ENCODE assay signal across 10 cellular contexts in genomic region chr11:120326845-120327281, GRCh38. TPM values are rescaled to one million over a fixed set of nuclear protein-coding genes. Genes with fewer than 3 reads are reported as not detected.
DNase-seq lines count a peak whose midpoint lies in the region; ATAC-seq and TF ChIP-seq lines count a peak whose summit lies in the region.
"Had no signal": no experiment of that assay in that cellular context is flagged by ENCODE, and none has a peak within 500 bp of the region (broad histone marks: within the 10 kb centered on the region; RNA-seq: fewer than 3 reads in every experiment).

No MANE protein-coding gene starts in this region.

- H3K9me3 ChIP-seq in endodermal cell (ENCODE audit: control insufficient read depth, low read length): no peaks in the 10 kb centered on the region
- H3K9me3 ChIP-seq in gastrocnemius medialis: no peaks in the 10 kb centered on the region

- H3K36me3 Mint-ChIP-seq in GM23338 (ENCODE audit: low read depth) (peaks cover 8% of the 10 kb centered on the region; the same call in 2 of the 3 replicates), endodermal cell (ENCODE audit: low read depth) (peaks cover 20% of the 10 kb centered on the region)

- no peak overlapping the region; the same call in 1 of the 2 replicates for H3K4me2 ChIP-seq in GM23338

- peaks cover 3% of the 10 kb centered on the region; the same call in 1 of the 2 replicates for H4K20me1 ChIP-seq in GM23338 (replicated peaks; ENCODE audit: insufficient read depth)

- no peak overlapping the region for H3K9ac ChIP-seq in endodermal cell (ENCODE audit: extremely low read depth, low read length, poor library complexity, severe bottlenecking)

- in situ Hi-C loops in gastrocnemius medialis (cut with MboI; ENCODE audit: low sequenced_read_pairs in 4 of 4): loop anchor here in 2 of 4 donors (25.0 kb wide), 1 partner anchor 110 kb away; no protein-coding TSS in a partner anchor

- intact Hi-C loops in gastrocnemius medialis (cut with DNase I; ENCODE audit: low total_unique reads): loop anchor here (5.0 kb wide), 1 partner anchor 160 kb away; no protein-coding TSS in a partner anchor

- DNase-seq in GM23338 (ENCODE audit: low spot score) (no peak), OCI-M1 (lab: John Stamatoyannopoulos, UW) (peak; percentile 87), endodermal cell (no peak), gastrocnemius medialis (no peak), medulla oblongata (ENCODE audit: extremely low spot score) (no peak)
- no peak for DNase-seq in activated effector memory CD4-positive, alpha-beta T cell treated with Interleukin-2 at 50 U/mL for 16 hours
- DNase-seq: nucleus accumbens had no signal

- H3K27me3 ChIP-seq in GM23338 (ENCODE audit: insufficient read depth) (peaks cover 24% of the 10 kb centered on the region; the same call in 1 of the 2 replicates), endodermal cell (ENCODE audit: control insufficient read depth, insufficient read depth, low read length, poor library complexity, severe bottlenecking) (no peaks in the 10 kb centered on the region), gastrocnemius medialis (peaks cover 0 to 17% (median 0%) of the 10 kb centered on the region in 3 donors)

- H3K27ac ChIP-seq in GM23338 (ENCODE audit: low read depth) (no peak overlapping the region), endodermal cell (ENCODE audit: low read depth, low read length) (no peak overlapping the region), gastrocnemius medialis (peak overlapping the region; percentile 50 to 85 (median 74))
- H3K27ac ChIP-seq: RWPE1 had no signal

- H3K4me3 Mint-ChIP-seq in GM23338 (peak overlapping the region; percentile 85), endodermal cell (peak overlapping the region; percentile 67)
- H3K4me3 Mint-ChIP-seq: dendritic cell treated with granulocyte-macrophage colony-stimulating factor and Interleukin-4, amounts not matched to agents 40 ng/mL and 50 ng/mL, for 4 days had no signal

- ATAC-seq in GM23338: no peak
- no peak for ATAC-seq in gastrocnemius medialis
- no peak for ATAC-seq in GM21825 (IDR thresholded peaks at IDR 0.05; ENCODE audit: unreplicated experiment)

- peaks cover 7% of the 10 kb centered on the region; the same call in 1 of the 2 replicates for H3K79me2 ChIP-seq in GM23338 (replicated peaks; ENCODE audit: insufficient read depth)

- H3K4me3 ChIP-seq in GM23338 (no peak overlapping the region), endodermal cell (ENCODE audit: low read length) (peak overlapping the region; percentile 96), gastrocnemius medialis (no peak overlapping the region)

- no peak overlapping the region for H3K27ac Mint-ChIP-seq in GM23338
- H3K27ac Mint-ChIP-seq in endodermal cell: no peak overlapping the region
- H3K27ac Mint-ChIP-seq: dendritic cell treated with granulocyte-macrophage colony-stimulating factor and Interleukin-4, amounts not matched to agents 40 ng/mL and 50 ng/mL, for 4 days had no signal

- WGBS in endodermal cell (ENCODE audit: insufficient coverage in 1 of 2, insufficient read length in 1 of 2), 2 experiments: 88 to 89% methylated on average over 3 to 4 of the region's 4 CpGs

- H3K9me3 Mint-ChIP-seq in GM23338: no peaks in the 10 kb centered on the region
- H3K9me3 Mint-ChIP-seq in endodermal cell: no peaks in the 10 kb centered on the region
- H3K9me3 Mint-ChIP-seq: dendritic cell treated with granulocyte-macrophage colony-stimulating factor and Interleukin-4, amounts not matched to agents 40 ng/mL and 50 ng/mL, for 4 days had no signal

- no peak for TF ChIP-seq POLR2A in gastrocnemius medialis (IDR thresholded peaks at IDR 0.05)

- no peaks in the 10 kb centered on the region for H3K9me2 ChIP-seq in GM23338 (ENCODE audit: insufficient read depth)

- H3F3A ChIP-seq in GM23338 (replicated peaks; ENCODE audit: low read depth): peaks cover 10% of the 10 kb centered on the region; the same call in 1 of the 2 replicates

- H3K4me1 ChIP-seq in GM23338 (ENCODE audit: insufficient read depth) (peaks cover 7% of the 10 kb centered on the region), endodermal cell (ENCODE audit: control insufficient read depth, insufficient read depth, low read length) (peaks cover 9% of the 10 kb centered on the region), gastrocnemius medialis (peaks cover 6 to 8% of the 10 kb centered on the region in 2 donors)

- TF ChIP-seq CTCF in GM23338 (conservative IDR thresholded peaks at IDR 0.05; ENCODE audit: low read depth in 2 of 2) (no peak), endodermal cell (conservative IDR thresholded peaks at IDR 0.05) (no peak), gastrocnemius medialis (IDR thresholded peaks at IDR 0.05 in 4 of 5, conservative IDR thresholded peaks at IDR 0.05 in 1 of 5) (no peak)

- no peaks in the 10 kb centered on the region for H3K36me3 ChIP-seq in GM23338 (ENCODE audit: insufficient read depth)
- peaks cover 29% of the 10 kb centered on the region for H3K36me3 ChIP-seq in endodermal cell (ENCODE audit: control insufficient read depth, insufficient read depth, low read length)
- no peaks in the 10 kb centered on the region for H3K36me3 ChIP-seq in gastrocnemius medialis

- no peak overlapping the region for H2AFZ ChIP-seq in GM23338

- peaks cover 12% of the 10 kb centered on the region for H3K4me1 Mint-ChIP-seq in GM23338
- H3K4me1 Mint-ChIP-seq in endodermal cell: peaks cover 9% of the 10 kb centered on the region

- peaks cover 5% of the 10 kb centered on the region for H3K27me3 Mint-ChIP-seq in GM23338 (ENCODE audit: insufficient read depth, low read depth, poor library complexity)
- peaks cover 5% of the 10 kb centered on the region for H3K27me3 Mint-ChIP-seq in endodermal cell (ENCODE audit: insufficient read depth)

TF ChIP-seq in GM23338, 12 proteins besides CTCF, POLR2A, EP300 and RAD21:
- TF ChIP-seq ZNF331 (CRISPR knock-in tag; IDR thresholded peaks at IDR 0.05; ENCODE audit: low read depth) (no peak), JUNB (IDR thresholded peaks at IDR 0.05; ENCODE audit: unreplicated experiment) (no peak), POLR2AphosphoS5 (IDR thresholded peaks at IDR 0.05; ENCODE audit: low read depth) (no peak), EZH2phosphoT487 (IDR thresholded peaks at IDR 0.05; ENCODE audit: unreplicated experiment) (no peak), ETS1 (IDR thresholded peaks at IDR 0.05) (no peak)

RNA-seq across cellular contexts. Expression of gene TLCD5, which starts 1.8 kb away (rescaled TPM):
- total RNA-seq in GM23338 (2014; rRNA removed; shearing (Covaris generic)): 8.5 and 10.0 TPM in 2 replicates
- 4.9 and 5.2 TPM in 2 replicates for polyA plus RNA-seq in GM23338 (2016; fragmentation: Nextera tagmentation; extraction: Ambion mirVana)
- 10 to 100 TPM; 13.8 to 20.1 TPM for total RNA-seq in endodermal cell
- polyA plus RNA-seq in endodermal cell (2013, experiment 1 of 2): 16.0 TPM
- 15.0 TPM for polyA plus RNA-seq in endodermal cell (2013, experiment 2 of 2)
- 1 to 10 TPM in 1 of 4 donors, under 1 TPM in 3; 0.27 to 1.0 (median 0.70) TPM for total RNA-seq in gastrocnemius medialis

RNA-seq across cellular contexts. Expression of gene ARHGEF12, which starts 9.3 kb away (rescaled TPM):
- total RNA-seq in GM23338 (2014; rRNA removed; shearing (Covaris generic)): 35.4 and 38.9 TPM in 2 replicates
- 8.5 and 9.0 TPM in 2 replicates for polyA plus RNA-seq in GM23338 (2016; fragmentation: Nextera tagmentation; extraction: Ambion mirVana)
- total RNA-seq in endodermal cell (10 to 100 TPM; 35.3 to 38.7 TPM), gastrocnemius medialis (10 to 100 TPM; 52.9 to 77.3 (median 61.4) TPM)
- 29.4 TPM for polyA plus RNA-seq in endodermal cell (2013, experiment 1 of 2)
- 30.8 TPM for polyA plus RNA-seq in endodermal cell (2013, experiment 2 of 2)

Comparison
In these comparisons a context has a peak if more than half of its experiments do, and no peak if none do; other contexts are left out.
1. H3K27ac ChIP-seq: peak in gastrocnemius medialis (4 of 4); none in GM23338 (single experiment) and endodermal cell (single experiment).